17 cellular contexts compared by ENCODE assay signal in the genomic region with DNA sequence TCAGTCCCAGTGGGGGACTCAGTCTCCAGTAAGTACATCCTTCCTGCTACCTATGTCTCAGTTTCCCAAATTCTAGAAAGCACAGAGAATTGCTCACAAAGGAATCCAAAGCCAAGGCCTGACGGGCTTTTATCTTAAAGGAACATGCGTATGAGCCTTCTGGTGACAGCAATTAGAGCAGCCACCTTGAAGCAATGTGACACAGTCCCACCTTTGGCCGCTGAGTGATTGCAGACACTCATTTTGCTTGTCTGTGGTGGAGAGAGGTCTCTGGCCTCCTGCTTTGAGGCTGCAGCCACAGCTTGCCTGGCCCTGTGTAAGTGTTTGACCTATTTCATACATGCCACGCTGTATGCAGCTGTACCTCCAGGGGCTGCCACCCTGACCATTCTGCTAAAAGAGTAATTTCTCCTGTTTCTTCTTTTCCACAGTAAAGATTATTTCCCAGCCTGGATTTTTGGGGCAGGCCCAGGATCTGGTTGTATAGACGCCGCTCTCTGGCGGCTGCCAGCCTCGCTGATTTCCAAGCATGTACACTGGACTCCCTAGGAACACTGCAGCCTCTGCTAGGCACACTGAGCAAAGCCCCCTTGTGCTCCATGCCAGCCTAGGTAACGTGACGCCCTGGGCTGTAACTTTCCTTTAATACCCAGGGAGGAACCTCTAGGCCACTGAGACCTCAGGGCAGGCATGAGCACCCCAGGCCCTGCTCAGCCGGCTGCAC. TPM values are rescaled to one million over a fixed set of nuclear protein-coding genes. Genes with fewer than 3 reads are reported as not detected.
DNase-seq lines count a peak whose midpoint lies in the region; ATAC-seq and TF ChIP-seq lines count a peak whose summit lies in the region.
"Had no signal": no experiment of that assay in that cellular context is flagged by ENCODE, and none has a peak within 500 bp of the region (broad histone marks: within the 10 kb centered on the region; RNA-seq: fewer than 3 reads in every experiment).

No MANE protein-coding gene starts in this region.

- H3K79me2 ChIP-seq in DND-41 (ENCODE audit: insufficient read depth, low read length), result peaks cover 2% of the 10 kb centered on the region

- H3K27me3 ChIP-seq in BLaER1 treated with 17β-estradiol and CSF1 and Interleukin-3, amounts not matched to agents 10 nM and 100 nM, result peaks cover 0 to 69% (median 0%) of the 10 kb centered on the region in 11 experiments; a peak in 6 of 22 replicates
- H3K27me3 ChIP-seq in DND-41 (ENCODE audit: insufficient read depth, low read length, poor library complexity) (no peaks in the 10 kb centered on the region), esophagus squamous epithelium (peaks cover 0 to 65% (median 0%) of the 10 kb centered on the region in 4 donors)
- H3K27me3 ChIP-seq: cardiac muscle cell, vagina had no signal

- H3K36me3 ChIP-seq in BLaER1 treated with 17β-estradiol and CSF1 and Interleukin-3, amounts not matched to agents 10 nM and 100 nM, result no peaks in the 10 kb centered on the region
- H3K36me3 ChIP-seq in DND-41 (ENCODE audit: insufficient read depth, low read length) (peaks cover 81% of the 10 kb centered on the region), esophagus squamous epithelium (no peaks in the 10 kb centered on the region)
- H3K36me3 ChIP-seq: cardiac muscle cell, gastrocnemius medialis, sigmoid colon, vagina had no signal

- H2AFZ ChIP-seq in DND-41 (ENCODE audit: low read depth, low read length), result no peak overlapping the region

- WGBS in esophagus squamous epithelium, 2 donors, result 70 to 78% methylated on average over 9 to 10 of the region's 11 CpGs

- peak overlapping the region in 6 of 11 experiments; percentile 25 to 61 (median 46); a peak in 10 of 22 replicates for H3K27ac ChIP-seq in BLaER1 treated with 17β-estradiol and CSF1 and Interleukin-3, amounts not matched to agents 10 nM and 100 nM
- H3K27ac ChIP-seq in DND-41 (ENCODE audit: low read length), result peak overlapping the region; percentile 58; the same call in 1 of the 2 replicates
- H3K27ac ChIP-seq in esophagus squamous epithelium, result no peak overlapping the region
- H3K27ac ChIP-seq: cardiac muscle cell, gastrocnemius medialis, sigmoid colon, vagina had no signal

- H4K20me1 ChIP-seq in BLaER1 treated with 17β-estradiol and CSF1 and Interleukin-3, amounts not matched to agents 10 nM and 100 nM, result peaks cover 0 to 16% (median 0%) of the 10 kb centered on the region in 11 experiments; a peak in 1 of 22 replicates
- H4K20me1 ChIP-seq in DND-41 (ENCODE audit: insufficient read depth, low read length), result no peaks in the 10 kb centered on the region

- peaks cover 85% of the 10 kb centered on the region for H3K4me1 Mint-ChIP-seq in activated naive CD8-positive, alpha-beta T cell (ENCODE audit: low read depth)
- H3K4me1 Mint-ChIP-seq in naive thymus-derived CD8-positive, alpha-beta T cell, result peaks cover 47 to 92% (median 79%) of the 10 kb centered on the region in 4 donors

- peak overlapping the region in 5 of 11 experiments; percentile 4 to 28 (median 16); a peak in 5 of 22 replicates for H3K9ac ChIP-seq in BLaER1 treated with 17β-estradiol and CSF1 and Interleukin-3, amounts not matched to agents 10 nM and 100 nM
- no peak overlapping the region for H3K9ac ChIP-seq in DND-41 (ENCODE audit: low read depth, low read length)

- no peaks in the 10 kb centered on the region for H3K27me3 Mint-ChIP-seq in activated naive CD8-positive, alpha-beta T cell
- no peaks in the 10 kb centered on the region for H3K27me3 Mint-ChIP-seq in naive thymus-derived CD8-positive, alpha-beta T cell

- TF ChIP-seq CTCF in DND-41 (IDR thresholded peaks at IDR 0.05; ENCODE audit: borderline replicate concordance, extremely low read depth, low read length, poor library complexity, severe bottlenecking) (no peak), esophagus squamous epithelium (IDR thresholded peaks at IDR 0.05) (no peak)

- intact Hi-C loops in esophagus squamous epithelium (cut with DNase I), result no loop called here

- peak overlapping the region; percentile 2 to 89 (median 80); a peak in 20 of 22 replicates for H3K4me2 ChIP-seq in BLaER1 treated with 17β-estradiol and CSF1 and Interleukin-3, amounts not matched to agents 10 nM and 100 nM
- H3K4me2 ChIP-seq in DND-41 (ENCODE audit: insufficient read depth, low read length), result no peak overlapping the region

- no peaks in the 10 kb centered on the region for H3K9me3 Mint-ChIP-seq in activated naive CD8-positive, alpha-beta T cell (ENCODE audit: low read depth)
- no peaks in the 10 kb centered on the region for H3K9me3 Mint-ChIP-seq in naive thymus-derived CD8-positive, alpha-beta T cell

- peaks cover 0 to 13% (median 4%) of the 10 kb centered on the region in 11 experiments; a peak in 8 of 22 replicates for H3K9me3 ChIP-seq in BLaER1 treated with 17β-estradiol and CSF1 and Interleukin-3, amounts not matched to agents 10 nM and 100 nM (replicated peaks in 1 of 11)
- H3K9me3 ChIP-seq in DND-41 (ENCODE audit: insufficient read depth, low read length, severe bottlenecking) (no peaks in the 10 kb centered on the region), esophagus squamous epithelium (no peaks in the 10 kb centered on the region)
- H3K9me3 ChIP-seq: gastrocnemius medialis, sigmoid colon, vagina had no signal

- ATAC-seq in DND-41 (ENCODE audit: insufficient read depth, low read depth), result no peak
- ATAC-seq in naive thymus-derived CD8-positive, alpha-beta T cell, result peak; percentile 12 to 34
- ATAC-seq in HG02938 (IDR thresholded peaks at IDR 0.05; ENCODE audit: unreplicated experiment), result no peak
- ATAC-seq: gastrocnemius medialis had no signal

- no peak for TF ChIP-seq POLR2A in esophagus squamous epithelium (IDR thresholded peaks at IDR 0.05)

- H3K4me1 ChIP-seq in BLaER1 treated with 17β-estradiol and CSF1 and Interleukin-3, amounts not matched to agents 10 nM and 100 nM, result peaks cover 53 to 85% (median 75%) of the 10 kb centered on the region in 10 experiments
- H3K4me1 ChIP-seq in DND-41 (ENCODE audit: insufficient read depth, low read length) (peaks cover 23% of the 10 kb centered on the region), esophagus squamous epithelium (peaks cover 0 to 23% (median 14%) of the 10 kb centered on the region in 3 donors)
- H3K4me1 ChIP-seq: gastrocnemius medialis, sigmoid colon, vagina had no signal

- H3K4me3 Mint-ChIP-seq in activated naive CD8-positive, alpha-beta T cell, result peak overlapping the region; percentile 43
- peak overlapping the region in 9 of 10 donors; percentile 41 to 75 (median 46) for H3K4me3 Mint-ChIP-seq in naive thymus-derived CD8-positive, alpha-beta T cell

- no peak overlapping the region for H3K4me3 ChIP-seq in BLaER1 treated with 17β-estradiol and CSF1 and Interleukin-3, amounts not matched to agents 10 nM and 100 nM
- H3K4me3 ChIP-seq in DND-41 (ENCODE audit: low read depth in 1 of 2, low read length in 2 of 2) (no peak overlapping the region), esophagus squamous epithelium (no peak overlapping the region)
- H3K4me3 ChIP-seq: cardiac muscle cell, gastrocnemius medialis, lung, sigmoid colon, vagina had no signal

- POLR2A ChIA-PET in naive thymus-derived CD8-positive, alpha-beta T cell (lab: Charles Lee), result interaction anchor here (1.0 to 3.2 kb wide), 10 partner anchors 9 to 62 kb away, joined by 3 to 15 read pairs (median 4); no protein-coding TSS in a partner anchor

- DNase-seq in DND-41 (no peak), GM03348 (ENCODE audit: low spot score) (no peak), esophagus squamous epithelium (lab: John Stamatoyannopoulos, UW) (no peak)
- peak in 2 of 10 donors; percentile 25 to 35 for DNase-seq in naive thymus-derived CD8-positive, alpha-beta T cell
- DNase-seq: gastrocnemius medialis, NCI-H1105 treated with DMSO at 0.1 percent for 48 hours, NCI-H2171, sigmoid colon had no signal

- peak overlapping the region; percentile 96 for H3K27ac Mint-ChIP-seq in activated naive CD8-positive, alpha-beta T cell
- H3K27ac Mint-ChIP-seq in naive thymus-derived CD8-positive, alpha-beta T cell, result peak overlapping the region in 8 of 10 donors; percentile 85 to 95 (median 94)

- H3K36me3 Mint-ChIP-seq in activated naive CD8-positive, alpha-beta T cell, result peaks cover 32% of the 10 kb centered on the region
- peaks cover 27 to 94% (median 49%) of the 10 kb centered on the region in 3 donors for H3K36me3 Mint-ChIP-seq in naive thymus-derived CD8-positive, alpha-beta T cell

RNA-seq across cellular contexts. Expression of a gene that starts 1.1 kb away (rescaled TPM):
- total RNA-seq in naive thymus-derived CD8-positive, alpha-beta T cell, result 10 to 100 TPM; 11.8 to 14.2 TPM
- polyA plus RNA-seq in naive thymus-derived CD8-positive, alpha-beta T cell, result 1 to 10 TPM; 1.5 to 3.5 (median 2.8) TPM
- not detected for total RNA-seq in esophagus squamous epithelium
- total RNA-seq: cardiac muscle cell, Daoy, gastrocnemius medialis, sigmoid colon had no signal
- polyA plus RNA-seq: BJ, cardiac muscle cell had no signal

RNA-seq across cellular contexts. Expression of a gene that starts 35.7 kb away (rescaled TPM):
- 1 to 10 TPM in 1 of 2 experiments, under 1 TPM in 1; 0.41 to 1.2 TPM for total RNA-seq in naive thymus-derived CD8-positive, alpha-beta T cell
- polyA plus RNA-seq in naive thymus-derived CD8-positive, alpha-beta T cell, result under 1 TPM in 2 of 3 donors, not detected in 1; 0.01 to 0.02 TPM
- 10 to 100 TPM; 25.5 to 39.2 (median 29.6) TPM for total RNA-seq in esophagus squamous epithelium
- total RNA-seq: RPMI7951 had no signal
- polyA plus RNA-seq: BJ, cardiac muscle cell had no signal

RNA-seq across cellular contexts. Expression of a gene that starts 58.2 kb away (rescaled TPM):
- 100 to 1,000 TPM; 202 TPM for total RNA-seq in naive thymus-derived CD8-positive, alpha-beta T cell
- 100 to 1,000 TPM in 2 of 3 donors, 10 to 100 TPM in 1; 88.3 to 176 (median 133) TPM for polyA plus RNA-seq in naive thymus-derived CD8-positive, alpha-beta T cell
- total RNA-seq in esophagus squamous epithelium, result 10 to 100 TPM in 1 of 4 donors, 1 to 10 TPM in 2, under 1 TPM in 1; 0.76 to 11.1 (median 1.1) TPM
- polyA plus RNA-seq: BJ, cardiac muscle cell had no signal

Comparison
In these comparisons a context has a peak if more than half of its experiments do, and no peak if none do; other contexts are left out.
1. H3K27ac ChIP-seq: peak in BLaER1 treated with 17β-estradiol and CSF1 and Interleukin-3, amounts not matched to agents 10 nM and 100 nM (6 of 11) and DND-41 (single experiment); none in esophagus squamous epithelium (0 of 4).
2. ATAC-seq: peak in naive thymus-derived CD8-positive, alpha-beta T cell (2 of 2); none in DND-41 (single experiment) and HG02938 (single experiment).
3. RNA of a gene that starts 1.1 kb away (total RNA-seq): 11.8 to 14.2 TPM in naive thymus-derived CD8-positive, alpha-beta T cell; not detected in esophagus squamous epithelium; every median in the first group is over 10 times any median in the second.
4. RNA of a gene that starts 35.7 kb away (total RNA-seq): 25.5 to 39.2 TPM in esophagus squamous epithelium; 0.41 to 1.2 TPM in naive thymus-derived CD8-positive, alpha-beta T cell; every median in the first group is over 10 times any median in the second.
5. RNA of a gene that starts 58.2 kb away (total RNA-seq): 202 TPM in naive thymus-derived CD8-positive, alpha-beta T cell; 0.76 to 11.1 TPM in esophagus squamous epithelium; every median in the first group is over 10 times any median in the second.